13 cellular contexts compared by ENCODE assay signal in the genomic region with DNA sequence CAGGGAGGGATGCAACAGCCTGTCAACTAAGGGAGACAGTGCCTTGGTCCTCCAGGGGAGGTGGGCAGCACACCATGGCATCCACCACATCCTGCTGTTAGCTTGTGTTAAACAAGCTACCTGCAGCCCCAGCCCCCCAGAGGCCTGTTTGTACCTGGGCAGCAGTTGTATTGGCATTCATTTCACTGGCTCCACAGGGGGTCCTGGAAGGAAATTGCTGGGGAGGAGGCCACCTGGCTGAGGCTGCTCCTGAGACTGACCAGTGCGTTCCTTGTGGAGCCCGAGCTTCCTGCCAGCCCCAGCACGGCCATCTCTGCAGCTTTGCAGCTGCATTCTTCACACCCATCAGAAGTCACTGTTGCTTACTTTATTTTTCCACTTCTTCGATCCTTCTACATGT.
DNase-seq lines count a peak whose midpoint lies in the region; ATAC-seq and TF ChIP-seq lines count a peak whose summit lies in the region.
"Had no signal": no experiment of that assay in that cellular context is flagged by ENCODE, and none has a peak within 500 bp of the region (broad histone marks: within the 10 kb centered on the region; RNA-seq: fewer than 3 reads in every experiment).

No MANE protein-coding gene starts in this region.

- H3K27me3 Mint-ChIP-seq in osteocyte (ENCODE audit: unreplicated experiment): peaks cover 2% of the 10 kb centered on the region
- H3K27me3 Mint-ChIP-seq: B cell had no signal

- no peaks in the 10 kb centered on the region for H3K4me1 Mint-ChIP-seq in stimulated activated effector memory CD8-positive, alpha-beta T cell treated with anti-CD3 and anti-CD28 coated beads, Interleukin-12 subunit alpha, Interleukin-12 subunit beta, amount 100 ng/mL, for 72 hours
- no peaks in the 10 kb centered on the region for H3K4me1 Mint-ChIP-seq in osteocyte (ENCODE audit: unreplicated experiment)
- H3K4me1 Mint-ChIP-seq: B cell; CD4-positive, alpha-beta memory T cell had no signal

- peak; percentile 7 for DNase-seq in ELF-1 (ENCODE audit: low read depth, low spot score)
- peak; percentile 63 for DNase-seq in NCI-H69 (lab: John Stamatoyannopoulos, UW)
- peak; percentile 42 for DNase-seq in iPS DF 19.7 (ENCODE audit: low read depth, low spot score)
- DNase-seq in stimulated activated effector memory CD8-positive, alpha-beta T cell treated with anti-CD3 and anti-CD28 coated beads, Interleukin-12 subunit alpha, Interleukin-12 subunit beta, amount 100 ng/mL, for 72 hours (ENCODE audit: low spot score in 2 of 2): no peak
- DNase-seq in osteocyte (ENCODE audit: extremely low spot score, unreplicated experiment): no peak
- DNase-seq in GM19240 (ENCODE audit: insufficient read length, low spot score): no peak
- DNase-seq in GM10266 (ENCODE audit: extremely low spot score): no peak
- DNase-seq: ACHN; C1 segment of cervical spinal cord; CD4-positive, alpha-beta memory T cell; DMS79; GDM1 had no signal

- peaks cover 9% of the 10 kb centered on the region for H3K9me3 Mint-ChIP-seq in stimulated activated effector memory CD8-positive, alpha-beta T cell treated with anti-CD3 and anti-CD28 coated beads, Interleukin-12 subunit alpha, Interleukin-12 subunit beta, amount 100 ng/mL, for 72 hours
- H3K9me3 Mint-ChIP-seq in osteocyte (ENCODE audit: unreplicated experiment): no peaks in the 10 kb centered on the region

- no peak overlapping the region for H3K27ac Mint-ChIP-seq in stimulated activated effector memory CD8-positive, alpha-beta T cell treated with anti-CD3 and anti-CD28 coated beads, Interleukin-12 subunit alpha, Interleukin-12 subunit beta, amount 100 ng/mL, for 72 hours
- H3K27ac Mint-ChIP-seq in osteocyte (ENCODE audit: unreplicated experiment): no peak overlapping the region
- H3K27ac Mint-ChIP-seq: B cell; CD4-positive, alpha-beta memory T cell had no signal

- TF ChIP-seq CTCF in osteocyte (IDR thresholded peaks at IDR 0.05): no peak
- TF ChIP-seq CTCF in GM10266 (IDR thresholded peaks at IDR 0.05; ENCODE audit: control insufficient read depth, insufficient read depth, low read depth, missing control alignments): no peak

- peak; percentile 12 for ATAC-seq in stimulated activated effector memory CD8-positive, alpha-beta T cell treated with anti-CD3 and anti-CD28 coated beads, Interleukin-12 subunit alpha, Interleukin-12 subunit beta, amount 100 ng/mL, for 72 hours

- H3K4me3 Mint-ChIP-seq in stimulated activated effector memory CD8-positive, alpha-beta T cell treated with anti-CD3 and anti-CD28 coated beads, Interleukin-12 subunit alpha, Interleukin-12 subunit beta, amount 100 ng/mL, for 72 hours: no peak overlapping the region
- no peak overlapping the region for H3K4me3 Mint-ChIP-seq in osteocyte (ENCODE audit: unreplicated experiment)
- H3K4me3 Mint-ChIP-seq: B cell; CD4-positive, alpha-beta memory T cell had no signal

- no peaks in the 10 kb centered on the region for H3K36me3 Mint-ChIP-seq in stimulated activated effector memory CD8-positive, alpha-beta T cell treated with anti-CD3 and anti-CD28 coated beads, Interleukin-12 subunit alpha, Interleukin-12 subunit beta, amount 100 ng/mL, for 72 hours
- H3K36me3 Mint-ChIP-seq in osteocyte (ENCODE audit: unreplicated experiment): no peaks in the 10 kb centered on the region
- H3K36me3 Mint-ChIP-seq: CD4-positive, alpha-beta memory T cell had no signal

Comparison
In these comparisons a context has a peak if more than half of its experiments do, and no peak if none do; other contexts are left out.
1. DNase-seq: peak in ELF-1 (single experiment), NCI-H69 (single experiment) and iPS DF 19.7 (single experiment); none in stimulated activated effector memory CD8-positive, alpha-beta T cell treated with anti-CD3 and anti-CD28 coated beads, Interleukin-12 subunit alpha, Interleukin-12 subunit beta, amount 100 ng/mL, for 72 hours (0 of 2), osteocyte (single experiment), GM19240 (single experiment) and GM10266 (single experiment).